Comparison of ENCODE assay signal across 21 cellular contexts in the genomic region with DNA sequence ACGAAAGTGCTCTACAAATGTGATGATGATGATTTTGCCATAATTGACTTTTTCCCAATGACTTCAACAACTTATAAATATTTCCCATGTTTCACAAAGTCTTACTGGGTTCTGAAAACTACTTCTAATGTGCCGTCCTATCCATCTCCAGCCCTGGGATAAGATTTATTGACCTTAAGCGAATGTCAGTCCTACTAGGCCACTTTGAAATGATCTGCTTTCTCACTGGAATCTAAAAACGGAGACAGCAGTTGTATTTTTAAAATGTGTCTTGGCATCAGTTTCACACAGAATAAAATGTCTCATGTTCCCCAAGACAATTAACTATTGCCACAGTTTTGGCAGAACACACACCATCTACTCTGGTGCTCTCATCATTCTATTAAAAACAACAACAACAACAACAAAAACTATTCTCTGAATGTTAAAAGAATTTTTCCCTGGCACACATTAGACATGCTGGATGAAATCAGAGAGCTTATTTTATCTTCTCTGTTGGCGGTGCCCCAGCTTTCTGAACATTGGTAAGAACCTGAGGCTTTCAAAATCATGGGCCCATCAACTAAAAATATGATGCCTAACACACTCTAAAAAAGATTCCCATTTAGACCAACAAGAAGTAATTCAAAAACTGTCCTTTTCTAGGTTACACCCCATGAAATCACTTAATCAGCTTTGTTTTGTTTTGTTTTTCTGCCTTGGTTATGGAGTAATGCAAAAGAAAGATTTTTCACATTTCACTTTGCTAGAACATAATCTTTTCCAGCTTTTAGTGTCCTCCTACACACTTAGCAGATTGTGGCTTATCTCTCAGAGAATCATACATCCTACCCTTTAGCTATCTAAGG. TPM values are rescaled to one million over a fixed set of nuclear protein-coding genes. Genes with fewer than 3 reads are reported as not detected.
DNase-seq lines count a peak whose midpoint lies in the region; FAIRE-seq and TF ChIP-seq lines count a peak whose summit lies in the region.
"Had no signal": no experiment of that assay in that cellular context is flagged by ENCODE, and none has a peak within 500 bp of the region (broad histone marks: within the 10 kb centered on the region; RNA-seq: fewer than 3 reads in every experiment).

No MANE protein-coding gene starts in this region.

- H3K18ac ChIP-seq in mesenchymal stem cell (ENCODE audit: low read depth in 1 of 2, low read length in 2 of 2): no peak overlapping the region

- WGBS in mesenchymal stem cell: 98% methylated on average over 5 of the region's 5 CpGs
- 70 to 78% methylated on average over 5 of the region's 5 CpGs for WGBS in thyroid gland, 2 donors

- H3K9me3 Mint-ChIP-seq in osteocyte (ENCODE audit: unreplicated experiment): no peaks in the 10 kb centered on the region
- H3K9me3 Mint-ChIP-seq: central memory CD8-positive, alpha-beta T cell; naive thymus-derived CD8-positive, alpha-beta T cell had no signal

- no peak overlapping the region for H3K4ac ChIP-seq in mesenchymal stem cell (ENCODE audit: low read depth in 1 of 2, low read length in 2 of 2)

- H2AFZ ChIP-seq in mesenchymal stem cell (ENCODE audit: low read depth, low read length): no peak overlapping the region

- peaks cover 4% of the 10 kb centered on the region for H3K27me3 Mint-ChIP-seq in osteocyte (ENCODE audit: unreplicated experiment)
- H3K27me3 Mint-ChIP-seq: activated naive CD8-positive, alpha-beta T cell; central memory CD8-positive, alpha-beta T cell had no signal

- peak; percentile 79 for FAIRE-seq in endometrium (lab: Jason Lieb, UNC)

- no peak overlapping the region for H3K27ac Mint-ChIP-seq in osteocyte (ENCODE audit: unreplicated experiment)
- H3K27ac Mint-ChIP-seq: activated naive CD8-positive, alpha-beta T cell; naive thymus-derived CD8-positive, alpha-beta T cell had no signal

- no peaks in the 10 kb centered on the region for H3K27me3 ChIP-seq in MG63
- H3K27me3 ChIP-seq in mesenchymal stem cell (ENCODE audit: control insufficient read depth in 1 of 2, insufficient read depth in 1 of 2, low read length in 2 of 2): no peaks in the 10 kb centered on the region
- no peaks in the 10 kb centered on the region for H3K27me3 ChIP-seq in thyroid gland
- H3K27me3 ChIP-seq: BE2C had no signal

- H3K4me3 Mint-ChIP-seq in osteocyte (ENCODE audit: unreplicated experiment): no peak overlapping the region
- H3K4me3 Mint-ChIP-seq: activated naive CD8-positive, alpha-beta T cell; central memory CD8-positive, alpha-beta T cell; naive thymus-derived CD8-positive, alpha-beta T cell had no signal

- no peak overlapping the region for H2AK5ac ChIP-seq in mesenchymal stem cell (ENCODE audit: low read length, severe bottlenecking)

- H3K9ac ChIP-seq in mesenchymal stem cell (ENCODE audit: low read length): peak overlapping the region; percentile 20

- no peak overlapping the region for H4K91ac ChIP-seq in mesenchymal stem cell (ENCODE audit: low read length)

- H2BK5ac ChIP-seq in mesenchymal stem cell (ENCODE audit: low read depth, low read length, poor library complexity, severe bottlenecking): no peak overlapping the region

- no peaks in the 10 kb centered on the region for H3K36me3 Mint-ChIP-seq in osteocyte (ENCODE audit: unreplicated experiment)
- H3K36me3 Mint-ChIP-seq: activated naive CD8-positive, alpha-beta T cell; naive thymus-derived CD8-positive, alpha-beta T cell had no signal

- no peak overlapping the region for H2BK15ac ChIP-seq in mesenchymal stem cell (ENCODE audit: low read depth, poor library complexity, severe bottlenecking)

- TF ChIP-seq POLR2A in thyroid gland (IDR thresholded peaks at IDR 0.05): no peak

- H3K4me3 ChIP-seq in MG63: no peak overlapping the region
- no peak overlapping the region for H3K4me3 ChIP-seq in mesenchymal stem cell (ENCODE audit: insufficient read depth in 1 of 2, low read depth in 1 of 2, low read length in 2 of 2)
- H3K4me3 ChIP-seq in thyroid gland (replicated peaks in 1 of 3): no peak overlapping the region

- H3K36me3 ChIP-seq in MG63: no peaks in the 10 kb centered on the region
- no peaks in the 10 kb centered on the region for H3K36me3 ChIP-seq in mesenchymal stem cell (ENCODE audit: control insufficient read depth in 1 of 2, insufficient read depth in 2 of 2, low read depth in 1 of 2, low read length in 2 of 2)
- H3K36me3 ChIP-seq in thyroid gland: no peaks in the 10 kb centered on the region
- H3K36me3 ChIP-seq: BE2C had no signal

- H3K4me1 Mint-ChIP-seq in osteocyte (ENCODE audit: unreplicated experiment): no peaks in the 10 kb centered on the region
- H3K4me1 Mint-ChIP-seq: central memory CD8-positive, alpha-beta T cell had no signal

- intact Hi-C loops in thyroid gland (cut with DNase I): no loop called here

- H3K4me2 ChIP-seq in mesenchymal stem cell (ENCODE audit: low read length, poor library complexity, severe bottlenecking): no peak overlapping the region

- no peak overlapping the region for H2BK12ac ChIP-seq in mesenchymal stem cell (ENCODE audit: low read length in 2 of 2)

- H3K23ac ChIP-seq in mesenchymal stem cell (ENCODE audit: low read length in 2 of 2): no peak overlapping the region

- no peak overlapping the region for H4K8ac ChIP-seq in mesenchymal stem cell (ENCODE audit: low read length)

- H3K4me1 ChIP-seq in mesenchymal stem cell (ENCODE audit: control insufficient read depth, insufficient read depth, low read depth, low read length) (peaks cover 7% of the 10 kb centered on the region), thyroid gland (peaks cover 34 to 36% of the 10 kb centered on the region in 2 donors)

- no peak overlapping the region for H2BK120ac ChIP-seq in mesenchymal stem cell (ENCODE audit: low read depth, low read length)

- H3K9me3 ChIP-seq in MG63 (no peaks in the 10 kb centered on the region), mesenchymal stem cell (ENCODE audit: control insufficient read depth, low read length) (no peaks in the 10 kb centered on the region), thyroid gland (no peaks in the 10 kb centered on the region)
- H3K9me3 ChIP-seq: BE2C had no signal

- H3K79me1 ChIP-seq in mesenchymal stem cell (replicated peaks; ENCODE audit: low read length, poor library complexity, severe bottlenecking): no peaks in the 10 kb centered on the region

- no peak overlapping the region for H3K14ac ChIP-seq in mesenchymal stem cell (ENCODE audit: low read length in 2 of 2)

- no peak for TF ChIP-seq CTCF in thyroid gland (IDR thresholded peaks at IDR 0.05)
- no peak for TF ChIP-seq CTCF in osteocyte (IDR thresholded peaks at IDR 0.05)

- H3K27ac ChIP-seq in mesenchymal stem cell (ENCODE audit: low read length, poor library complexity, severe bottlenecking): no peak overlapping the region
- H3K27ac ChIP-seq in thyroid gland: peak overlapping the region in 2 of 3 donors; percentile 13 to 57
- H3K27ac ChIP-seq: RWPE1, VCaP had no signal

- DNase-seq in MG63 (peak; percentile 24), mesenchymal stem cell (no peak), thyroid gland (peak in 1 of 2 donors; percentile 25), osteocyte (ENCODE audit: extremely low spot score, unreplicated experiment) (no peak), DMS79 treated with DMSO at 0.1 percent for 48 hours (lab: John Stamatoyannopoulos, UW) (no peak)
- DNase-seq in stimulated activated CD4-positive, alpha-beta T cell treated with anti-CD3 and anti-CD28 coated beads, Interleukin-2, amount 100 ng/mL, for 48 hours: no peak
- DNase-seq: activated CD4-positive, alpha-beta T cell treated with anti-CD3 and anti-CD28 coated beads, Interleukin-2, amount 50 U/mL, for 4 hours; activated T-cell treated with anti-CD3 and anti-CD28 coated beads, Interleukin-2, amount 50 U/mL, for 1 hour; BE2C; Calu3; foreskin melanocyte; naive thymus-derived CD8-positive, alpha-beta T cell; stimulated activated CD4-positive, alpha-beta T cell treated with anti-CD3 and anti-CD28 coated beads, Interleukin-15, amount 100 ng/mL, for 24 hours; stimulated activated naive CD4-positive, alpha-beta T cell treated with Interleukin-2 at 50 U/mL for 16 hours had no signal

RNA-seq across cellular contexts. Expression of gene DNASE2B, which starts 23.1 kb away (rescaled TPM):
- total RNA-seq in MG63 (2014; rRNA removed; shearing (Covaris generic); ENCODE audit: low replicate concordance): not detected in 2 replicates
- not detected for polyA plus RNA-seq in mesenchymal stem cell (2013, experiment 1 of 2)
- polyA plus RNA-seq in mesenchymal stem cell (2013, experiment 2 of 2): not detected
- total RNA-seq in thyroid gland: under 1 TPM in 1 of 4 donors, not detected in 3; 0.88 TPM
- not detected in 2 replicates for total RNA-seq in osteocyte
- total RNA-seq: Calu3; G401; naive thymus-derived CD8-positive, alpha-beta T cell; pulmonary artery endothelial cell had no signal
- polyA plus RNA-seq: naive thymus-derived CD8-positive, alpha-beta T cell had no signal
